Comparison of ENCODE assay signal across 1 cellular context in genomic region chr10:96998329-96998888, GRCh38.
TF ChIP-seq lines count a peak whose summit lies in the region.

No MANE protein-coding gene starts in this region.

TF ChIP-seq in HepG2, 621 proteins besides CTCF, POLR2A, EP300 and RAD21 (continued from another document):
- TF ChIP-seq ZNF710 (CRISPR knock-in tag; IDR thresholded peaks at IDR 0.05; ENCODE audit: borderline replicate concordance): 0 out of 2 replicates have a peak, but pooled peaks have one; percentile 56
- peak; percentile 96 for TF ChIP-seq ZNF263 (CRISPR knock-in tag; IDR thresholded peaks at IDR 0.05)
- 0 out of 2 replicates have a peak, but pooled peaks have one; percentile 38 for TF ChIP-seq SRY (CRISPR knock-in tag; IDR thresholded peaks at IDR 0.05)
- 0 out of 2 replicates have a peak, but pooled peaks have one; percentile 13 for TF ChIP-seq MXD4 (CRISPR knock-in tag; IDR thresholded peaks at IDR 0.05)
- TF ChIP-seq SIX4 (CRISPR knock-in tag; IDR thresholded peaks at IDR 0.05): peak; percentile 10; the same call in 1 of the 2 replicates
- peak; percentile 24; the same call in 1 of the 2 replicates for TF ChIP-seq ZFP91 (CRISPR knock-in tag; IDR thresholded peaks at IDR 0.05; ENCODE audit: borderline replicate concordance)
- no peak for TF ChIP-seq NFRKB (IDR thresholded peaks at IDR 0.05)
- TF ChIP-seq ZGPAT (CRISPR knock-in tag; IDR thresholded peaks at IDR 0.05): peak; percentile 62
- 0 out of 2 replicates have a peak, but pooled peaks have one; percentile 55 for TF ChIP-seq ZNF761 (CRISPR knock-in tag; conservative IDR thresholded peaks at IDR 0.05)
- no peak for TF ChIP-seq ZNF260 (CRISPR knock-in tag; IDR thresholded peaks at IDR 0.05; ENCODE audit: borderline replicate concordance, low read depth)
- no peak for TF ChIP-seq CSRNP1 (CRISPR knock-in tag; IDR thresholded peaks at IDR 0.05)
- TF ChIP-seq MED1 (CRISPR knock-in tag; IDR thresholded peaks at IDR 0.05): peak; percentile 18
- 0 out of 2 replicates have a peak, but pooled peaks have one; percentile 22 for TF ChIP-seq ZNF784 (CRISPR knock-in tag; IDR thresholded peaks at IDR 0.05; ENCODE audit: borderline replicate concordance)
- peak; percentile 96 for TF ChIP-seq MAFF (IDR thresholded peaks at IDR 0.05; ENCODE audit: low read depth, low read length)
- no peak for TF ChIP-seq ZNF337 (CRISPR knock-in tag; IDR thresholded peaks at IDR 0.05; ENCODE audit: borderline replicate concordance, low read depth)
- peak; percentile 21; the same call in 1 of the 2 replicates for TF ChIP-seq ARID4A (CRISPR knock-in tag; IDR thresholded peaks at IDR 0.05; ENCODE audit: borderline replicate concordance)
- TF ChIP-seq MAFK (conservative IDR thresholded peaks at IDR 0.05 in 1 of 2, IDR thresholded peaks at IDR 0.05 in 1 of 2; ENCODE audit: low read length in 2 of 2): peak; percentile 94 to 97
- peak; percentile 56 for TF ChIP-seq FOSL2 (CRISPR knock-in tag; IDR thresholded peaks at IDR 0.05)
- peak; percentile 41; the same call in 1 of the 2 replicates for TF ChIP-seq KDM6A (CRISPR knock-in tag; IDR thresholded peaks at IDR 0.05; ENCODE audit: low read depth)
- TF ChIP-seq TBX3 (IDR thresholded peaks at IDR 0.05; ENCODE audit: borderline replicate concordance): peak; percentile 49; the same call in 1 of the 2 replicates
- no peak for TF ChIP-seq ZSCAN22 (CRISPR knock-in tag; IDR thresholded peaks at IDR 0.05)
- TF ChIP-seq MBD4 (IDR thresholded peaks at IDR 0.05; ENCODE audit: borderline replicate concordance, low read length): no peak
- TF ChIP-seq RBM22 (optimal IDR thresholded peaks at IDR 0.05; ENCODE audit: low read length): peak; percentile 57
- no peak for TF ChIP-seq ZNF281 (CRISPR knock-in tag; IDR thresholded peaks at IDR 0.05; ENCODE audit: borderline replicate concordance)
- peak; percentile 34; the same call in 1 of the 2 replicates for TF ChIP-seq CREM (IDR thresholded peaks at IDR 0.05)
- TF ChIP-seq CREM (CRISPR knock-in tag; IDR thresholded peaks at IDR 0.05): no peak
- peak; percentile 44; the same call in 1 of the 2 replicates for TF ChIP-seq IKZF5 (CRISPR knock-in tag; IDR thresholded peaks at IDR 0.05)
- no peak for TF ChIP-seq RFX1 (IDR thresholded peaks at IDR 0.05)
- peak; percentile 80 for TF ChIP-seq CEBPB (IDR thresholded peaks at IDR 0.05; ENCODE audit: borderline replicate concordance, low read depth, low read length)
- peak; percentile 63; the same call in 1 of the 2 replicates for TF ChIP-seq ARID5B (CRISPR knock-in tag; IDR thresholded peaks at IDR 0.05)
- TF ChIP-seq ZNF891 (CRISPR knock-in tag; IDR thresholded peaks at IDR 0.05): peak; percentile 46; the same call in 1 of the 2 replicates
- TF ChIP-seq ZNF557 (CRISPR knock-in tag; IDR thresholded peaks at IDR 0.05): no peak
- TF ChIP-seq PAWR (CRISPR knock-in tag; IDR thresholded peaks at IDR 0.05; ENCODE audit: borderline replicate concordance): no peak
- TF ChIP-seq DMAP1 (CRISPR knock-in tag; IDR thresholded peaks at IDR 0.05): peak; percentile 40; the same call in 1 of the 2 replicates
- peak; percentile 50 for TF ChIP-seq SAP130 (CRISPR knock-in tag; IDR thresholded peaks at IDR 0.05; ENCODE audit: low read depth)
- TF ChIP-seq ZNF644 (CRISPR knock-in tag; IDR thresholded peaks at IDR 0.05; ENCODE audit: low read depth): peak; percentile 13; the same call in 1 of the 2 replicates
- no peak for TF ChIP-seq ZNF3 (CRISPR knock-in tag; IDR thresholded peaks at IDR 0.05)
- TF ChIP-seq NKX3-1 (CRISPR knock-in tag; IDR thresholded peaks at IDR 0.05): no peak
- TF ChIP-seq ESRRA (CRISPR knock-in tag; IDR thresholded peaks at IDR 0.05; ENCODE audit: low read depth): 0 out of 2 replicates have a peak, but pooled peaks have one; percentile 51
- TF ChIP-seq ARNTL (CRISPR knock-in tag; IDR thresholded peaks at IDR 0.05): 0 out of 2 replicates have a peak, but pooled peaks have one; percentile 39
